Comparison of ENCODE assay signal across 8 cellular contexts in the genomic region with DNA sequence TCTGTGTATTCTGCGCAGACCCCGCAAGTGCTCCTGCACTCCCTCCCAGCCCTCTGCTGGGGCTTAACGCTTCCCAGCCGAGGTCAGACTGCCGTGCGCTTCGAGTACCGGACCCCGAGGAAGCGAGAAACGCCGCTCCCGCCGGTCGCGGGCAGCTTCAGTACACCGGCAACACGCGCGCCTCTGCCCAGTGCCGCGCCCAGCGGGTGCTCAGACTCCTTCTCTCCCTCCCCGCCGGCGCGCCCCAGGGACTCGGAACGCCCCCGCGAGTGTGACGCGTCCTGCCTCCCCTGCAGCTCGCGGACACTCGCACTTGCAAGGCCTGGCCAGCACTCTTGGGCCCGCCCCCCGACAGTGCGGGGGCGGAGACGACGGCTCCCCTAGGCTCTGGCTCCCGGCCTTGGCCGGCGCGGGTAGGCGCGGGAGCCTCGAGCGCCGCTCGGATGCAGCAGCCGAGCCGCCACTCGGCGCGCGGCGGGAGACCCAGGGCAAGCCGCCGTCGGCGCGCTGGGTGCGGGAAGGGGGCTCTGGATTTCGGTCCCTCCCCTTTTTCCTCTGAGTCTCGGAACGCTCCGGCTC. TPM values are rescaled to one million over a fixed set of nuclear protein-coding genes. Genes with fewer than 3 reads are reported as not detected.
DNase-seq lines count a peak whose midpoint lies in the region; ATAC-seq and TF ChIP-seq lines count a peak whose summit lies in the region.

A gene with protein sequence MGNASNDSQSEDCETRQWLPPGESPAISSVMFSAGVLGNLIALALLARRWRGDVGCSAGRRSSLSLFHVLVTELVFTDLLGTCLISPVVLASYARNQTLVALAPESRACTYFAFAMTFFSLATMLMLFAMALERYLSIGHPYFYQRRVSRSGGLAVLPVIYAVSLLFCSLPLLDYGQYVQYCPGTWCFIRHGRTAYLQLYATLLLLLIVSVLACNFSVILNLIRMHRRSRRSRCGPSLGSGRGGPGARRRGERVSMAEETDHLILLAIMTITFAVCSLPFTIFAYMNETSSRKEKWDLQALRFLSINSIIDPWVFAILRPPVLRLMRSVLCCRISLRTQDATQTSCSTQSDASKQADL (plus strand): TSS at position 410 of the 579 bp plus-strand sequence. CDS start 237 bp downstream, outside the sequence.

- peak within 1 kb of the TSS; percentile 79 for H3K27ac Mint-ChIP-seq in activated naive CD4-positive, alpha-beta T cell treated with anti-CD3 and anti-CD28 coated beads for 36 hours

- no peak within 1 kb of the TSS for H2AK5ac ChIP-seq in trophoblast cell (ENCODE audit: low read length)

- H3K14ac ChIP-seq in trophoblast cell (ENCODE audit: low read length): no peak within 1 kb of the TSS

- no peaks in the 10 kb centered on the region for H3K79me1 ChIP-seq in trophoblast cell (ENCODE audit: low read length)

- H3K36me3 Mint-ChIP-seq in activated naive CD4-positive, alpha-beta T cell treated with anti-CD3 and anti-CD28 coated beads for 36 hours (ENCODE audit: low read depth): peaks cover 1% of the 10 kb centered on the region

- H3K4me1 ChIP-seq in SJCRH30 (no peaks in the 10 kb centered on the region), trophoblast cell (ENCODE audit: control insufficient read depth in 1 of 2, insufficient read depth in 2 of 2, low read length in 2 of 2) (peaks cover 12 to 15% of the 10 kb centered on the region in 2 experiments), tibial nerve (peaks cover 0 to 30% (median 9%) of the 10 kb centered on the region in 4 donors)

- H3K4me3 ChIP-seq in SJCRH30 (peak within 1 kb of the TSS; percentile 64), trophoblast cell (ENCODE audit: low read depth, low read length) (peak within 1 kb of the TSS; percentile 71), tibial nerve (peak within 1 kb of the TSS; percentile 41 to 61 (median 58))

- no peaks in the 10 kb centered on the region; the same call in 1 of the 2 replicates for H3K9me3 ChIP-seq in SJCRH30 (replicated peaks)
- no peaks in the 10 kb centered on the region for H3K9me3 ChIP-seq in trophoblast cell (ENCODE audit: insufficient read depth, low read depth, low read length)
- H3K9me3 ChIP-seq in tibial nerve: no peaks in the 10 kb centered on the region

- CTCF ChIA-PET in activated naive CD4-positive, alpha-beta T cell treated with anti-CD3 and anti-CD28 coated beads for 36 hours (lab: Charles Lee): interaction anchor here (1.0 to 2.4 kb wide), 4 partner anchors 9 to 241 kb away, joined by 3 to 12 read pairs (median 6); no protein-coding TSS in a partner anchor

- no peak within 1 kb of the TSS for H4K12ac ChIP-seq in trophoblast cell (ENCODE audit: low read depth, low read length)

- peak within 1 kb of the TSS; percentile 9 for H3K18ac ChIP-seq in trophoblast cell (ENCODE audit: low read length)

- H3K4me2 ChIP-seq in trophoblast cell (ENCODE audit: low read length): peak within 1 kb of the TSS; percentile 63

- TF ChIP-seq CTCF in tibial nerve (IDR thresholded peaks at IDR 0.05): no peak

- peak; percentile 38 for ATAC-seq in HG03175 (IDR thresholded peaks at IDR 0.05; ENCODE audit: unreplicated experiment)

- DNase-seq in NCI-H2227 (lab: John Stamatoyannopoulos, UW; ENCODE audit: unreplicated experiment) (peak; percentile 57), NCI-H2227 treated with DMSO at 0.1 percent for 48 hours (lab: John Stamatoyannopoulos, UW) (no peak), SJCRH30 (peak; percentile 69 to 73), head of caudate nucleus (peak in 38 of 42 donors; percentile 11 to 73 (median 39)), trophoblast cell (peak; percentile 46 to 53), tibial nerve (ENCODE audit: low spot score in 2 of 2) (peak; percentile 54 to 59)
- DNase-seq in activated naive CD4-positive, alpha-beta T cell treated with anti-CD3 and anti-CD28 coated beads for 36 hours: peak; percentile 64

- H2BK5ac ChIP-seq in trophoblast cell (ENCODE audit: low read depth, low read length, poor library complexity): no peak within 1 kb of the TSS

- intact Hi-C loops in activated naive CD4-positive, alpha-beta T cell treated with anti-CD3 and anti-CD28 coated beads for 36 hours (cut with micrococcal nuclease): loop anchor here (2.0 to 5.0 kb wide), 2 partner anchors 89 to 238 kb away; a partner anchor contains a TSS
- intact Hi-C loops in head of caudate nucleus (cut with DNase I): no loop called here

- H2AFZ ChIP-seq in trophoblast cell (ENCODE audit: insufficient read depth, low read length, poor library complexity): peak within 1 kb of the TSS; percentile 41

- no peaks in the 10 kb centered on the region for H3K9me3 Mint-ChIP-seq in activated naive CD4-positive, alpha-beta T cell treated with anti-CD3 and anti-CD28 coated beads for 36 hours

- no CpG with 5 or more reads among the region's 69 CpGs for WGBS in trophoblast cell (ENCODE audit: extremely low coverage, insufficient coverage, insufficient read length)
- WGBS in tibial nerve, 2 donors: 1% methylated on average over 42 to 56 of the region's 69 CpGs

- H3K4me1 Mint-ChIP-seq in activated naive CD4-positive, alpha-beta T cell treated with anti-CD3 and anti-CD28 coated beads for 36 hours (ENCODE audit: low read depth): peaks cover 55% of the 10 kb centered on the region

- no peaks in the 10 kb centered on the region for H3K79me2 ChIP-seq in trophoblast cell (ENCODE audit: control insufficient read depth, insufficient read depth, low read length, poor library complexity)

- no peak within 1 kb of the TSS for H4K91ac ChIP-seq in trophoblast cell (ENCODE audit: low read depth, low read length)

- no peaks in the 10 kb centered on the region for H3K36me3 ChIP-seq in SJCRH30
- H3K36me3 ChIP-seq in trophoblast cell (ENCODE audit: control insufficient read depth in 1 of 2, insufficient read depth in 2 of 2, low read length in 2 of 2): no peaks in the 10 kb centered on the region
- H3K36me3 ChIP-seq in tibial nerve: no peaks in the 10 kb centered on the region

- H3K27me3 ChIP-seq in SJCRH30 (no peaks in the 10 kb centered on the region), trophoblast cell (ENCODE audit: insufficient read depth, low read length) (peaks cover 41% of the 10 kb centered on the region), tibial nerve (peaks cover 0 to 20% of the 10 kb centered on the region in 2 donors)

- H3K4ac ChIP-seq in trophoblast cell (ENCODE audit: low read depth, low read length): no peak within 1 kb of the TSS

- H3K23ac ChIP-seq in trophoblast cell (ENCODE audit: low read length): no peak within 1 kb of the TSS

- peak within 1 kb of the TSS; percentile 93 for H3K4me3 Mint-ChIP-seq in activated naive CD4-positive, alpha-beta T cell treated with anti-CD3 and anti-CD28 coated beads for 36 hours

- no peak within 1 kb of the TSS for H2BK120ac ChIP-seq in trophoblast cell (ENCODE audit: insufficient read depth, low read length, poor library complexity)

- H3K27ac ChIP-seq in SJCRH30 (no peak within 1 kb of the TSS), trophoblast cell (ENCODE audit: low read depth, low read length) (no peak within 1 kb of the TSS), tibial nerve (peak within 1 kb of the TSS in 3 of 4 donors; percentile 58 to 73 (median 71))

- TF ChIP-seq POLR2A in tibial nerve (IDR thresholded peaks at IDR 0.05): no peak

- H3K9ac ChIP-seq in trophoblast cell (ENCODE audit: low read length): peak within 1 kb of the TSS; percentile 9

- peak in 1 of 2 donors; percentile 39 for TF ChIP-seq EP300 in tibial nerve (IDR thresholded peaks at IDR 0.05)

- H3K27me3 Mint-ChIP-seq in activated naive CD4-positive, alpha-beta T cell treated with anti-CD3 and anti-CD28 coated beads for 36 hours (ENCODE audit: low read depth): peaks cover 19% of the 10 kb centered on the region

- H2BK12ac ChIP-seq in trophoblast cell (ENCODE audit: low read length): no peak within 1 kb of the TSS

- H4K8ac ChIP-seq in trophoblast cell (ENCODE audit: low read depth, low read length): no peak within 1 kb of the TSS

RNA-seq across cellular contexts. Expression of the gene that starts here (rescaled TPM):
- total RNA-seq in SJCRH30 (2014; rRNA removed; shearing (Covaris generic)): 0.36 and 0.43 TPM in 2 replicates
- 1 to 10 TPM in 1 of 2 experiments, under 1 TPM in 1; 0.67 to 1.2 TPM for total RNA-seq in activated naive CD4-positive, alpha-beta T cell treated with anti-CD3 and anti-CD28 coated beads for 36 hours
- not detected in 2 replicates for polyA plus RNA-seq in trophoblast cell (2013)
- 10 to 100 TPM in 1 of 4 donors, 1 to 10 TPM in 3; 2.1 to 14.4 (median 4.0) TPM for total RNA-seq in tibial nerve

Comparison
In these comparisons a context has a peak if more than half of its experiments do, and no peak if none do; other contexts are left out.
1. Peak in DNase-seq and H3K4me3 ChIP-seq in SJCRH30; RNA of the gene not detected or under 1 TPM.
2. H3K27ac ChIP-seq: peak in tibial nerve (3 of 4); none in SJCRH30 (single experiment) and trophoblast cell (single experiment).
3. Peak in every context shown above with its lines, with median percentiles within 50 percentile points of each other: H3K4me3 ChIP-seq.